15 cellular contexts compared by ENCODE assay signal in the genomic region with DNA sequence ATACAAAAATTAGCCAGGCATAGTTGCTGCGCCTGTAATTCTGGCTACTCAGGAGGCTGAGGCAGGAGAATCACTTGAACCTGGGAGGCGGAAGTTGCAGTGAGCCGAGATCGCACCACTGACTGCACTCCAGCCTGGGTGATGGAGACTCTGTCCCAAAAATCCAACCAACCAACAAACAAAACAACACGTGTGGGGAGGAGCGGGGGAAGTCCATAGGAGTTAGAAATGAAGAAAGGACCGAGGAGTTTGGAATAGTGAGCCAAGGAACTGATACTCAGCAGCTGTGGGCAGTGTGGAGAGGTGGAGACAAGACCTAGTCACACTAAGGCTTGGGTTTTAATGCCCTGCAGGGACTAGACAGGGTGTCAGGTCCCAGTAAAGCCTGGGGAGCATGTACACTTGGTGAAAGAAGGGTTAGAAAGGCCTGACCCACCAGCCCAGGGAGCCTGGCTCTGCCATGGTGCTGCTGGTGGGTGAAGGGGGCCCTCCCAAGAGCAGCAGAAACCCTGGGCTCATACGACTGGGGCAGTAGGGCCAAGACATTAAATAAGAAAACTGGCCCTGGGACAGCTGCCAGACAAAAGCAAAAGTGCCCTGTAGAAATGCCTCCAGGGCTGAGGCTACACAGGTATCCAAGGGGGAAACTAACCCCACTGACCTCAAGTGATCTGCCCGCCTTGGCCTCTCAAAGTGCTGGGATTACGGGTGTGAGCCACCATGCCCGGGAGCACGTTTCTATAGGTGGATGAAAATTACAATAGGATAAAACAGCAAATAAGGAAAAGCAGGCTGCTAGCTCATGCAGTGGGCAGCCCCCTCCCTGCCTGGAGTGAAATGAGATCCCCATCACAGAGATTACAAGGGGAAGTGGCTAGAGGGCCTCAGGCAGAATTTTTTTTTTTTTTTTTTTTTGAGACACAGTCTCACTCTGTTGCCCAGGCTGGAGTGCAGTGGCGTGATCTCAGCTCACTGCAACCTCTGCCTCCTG. TPM values are rescaled to one million over a fixed set of nuclear protein-coding genes. Genes with fewer than 3 reads are reported as not detected.
DNase-seq lines count a peak whose midpoint lies in the region; ATAC-seq and TF ChIP-seq lines count a peak whose summit lies in the region.
"Had no signal": no experiment of that assay in that cellular context is flagged by ENCODE, and none has a peak within 500 bp of the region (broad histone marks: within the 10 kb centered on the region; RNA-seq: fewer than 3 reads in every experiment).

No MANE protein-coding gene starts in this region.

- no peaks in the 10 kb centered on the region for H3K9me2 ChIP-seq in PC-3 (replicated peaks; ENCODE audit: low read length)

- H3K4me1 Mint-ChIP-seq in activated CD4-positive, alpha-beta memory T cell treated with anti-CD3 and anti-CD28 coated beads, Interleukin-2, amount 10 ng/mL, durations not matched to agents 7 days and 5 days: peaks cover 12% of the 10 kb centered on the region
- no peaks in the 10 kb centered on the region for H3K4me1 Mint-ChIP-seq in activated CD4-positive, alpha-beta memory T cell treated with anti-CD3 and anti-CD28 coated beads for 36 hours (ENCODE audit: low read depth)
- peaks cover 7% of the 10 kb centered on the region for H3K4me1 Mint-ChIP-seq in stimulated activated effector memory CD8-positive, alpha-beta T cell treated with anti-CD3 and anti-CD28 coated beads, Interleukin-12 subunit alpha, Interleukin-12 subunit beta, amount 100 ng/mL, for 72 hours
- H3K4me1 Mint-ChIP-seq in activated T-helper 2 cell treated with anti-CD3 and anti-CD28 coated beads, Interferon-gamma antibody, Interleukin-2, Interleukin-4, amounts not matched to agents 10 μg/mL and 5 μg/mL and 100 μg/mL, durations not matched to agents 14 hours and 24 hours and 36 hours (ENCODE audit: low read depth): peaks cover 6% of the 10 kb centered on the region

- H3K4me1 ChIP-seq in PC-3 (ENCODE audit: insufficient read depth, low read length): no peaks in the 10 kb centered on the region
- H3K4me1 ChIP-seq: A549 had no signal

- H3K4me3 Mint-ChIP-seq in activated CD4-positive, alpha-beta memory T cell treated with anti-CD3 and anti-CD28 coated beads, Interleukin-2, amount 10 ng/mL, durations not matched to agents 7 days and 5 days: no peak overlapping the region
- no peak overlapping the region for H3K4me3 Mint-ChIP-seq in activated CD4-positive, alpha-beta memory T cell treated with anti-CD3 and anti-CD28 coated beads for 36 hours
- no peak overlapping the region for H3K4me3 Mint-ChIP-seq in stimulated activated effector memory CD8-positive, alpha-beta T cell treated with anti-CD3 and anti-CD28 coated beads, Interleukin-12 subunit alpha, Interleukin-12 subunit beta, amount 100 ng/mL, for 72 hours
- no peak overlapping the region for H3K4me3 Mint-ChIP-seq in activated T-helper 2 cell treated with anti-CD3 and anti-CD28 coated beads, Interferon-gamma antibody, Interleukin-2, Interleukin-4, amounts not matched to agents 10 μg/mL and 5 μg/mL and 100 μg/mL, durations not matched to agents 14 hours and 24 hours and 36 hours (ENCODE audit: low read depth)

- no peaks in the 10 kb centered on the region for H4K20me1 ChIP-seq in PC-3 (ENCODE audit: low read length)

- peak overlapping the region; percentile 32 for H3K27ac Mint-ChIP-seq in activated CD4-positive, alpha-beta memory T cell treated with anti-CD3 and anti-CD28 coated beads, Interleukin-2, amount 10 ng/mL, durations not matched to agents 7 days and 5 days
- no peak overlapping the region for H3K27ac Mint-ChIP-seq in activated CD4-positive, alpha-beta memory T cell treated with anti-CD3 and anti-CD28 coated beads for 36 hours
- peak overlapping the region; percentile 81 for H3K27ac Mint-ChIP-seq in stimulated activated effector memory CD8-positive, alpha-beta T cell treated with anti-CD3 and anti-CD28 coated beads, Interleukin-12 subunit alpha, Interleukin-12 subunit beta, amount 100 ng/mL, for 72 hours
- no peak overlapping the region for H3K27ac Mint-ChIP-seq in activated T-helper 2 cell treated with anti-CD3 and anti-CD28 coated beads, Interferon-gamma antibody, Interleukin-2, Interleukin-4, amounts not matched to agents 10 μg/mL and 5 μg/mL and 100 μg/mL, durations not matched to agents 14 hours and 24 hours and 36 hours

- 0 out of 2 replicates have a peak, but pooled peaks have one; percentile 21 for ATAC-seq in PC-3
- no peak for ATAC-seq in stimulated activated effector memory CD8-positive, alpha-beta T cell treated with anti-CD3 and anti-CD28 coated beads, Interleukin-12 subunit alpha, Interleukin-12 subunit beta, amount 100 ng/mL, for 72 hours
- ATAC-seq: A549, mucosa of descending colon had no signal

- H3K4me3 ChIP-seq in PC-3 (ENCODE audit: low read length): no peak overlapping the region
- H3K4me3 ChIP-seq: A549, esophagus squamous epithelium, mucosa of descending colon, thoracic aorta had no signal

- H3K9me3 Mint-ChIP-seq in activated CD4-positive, alpha-beta memory T cell treated with anti-CD3 and anti-CD28 coated beads, Interleukin-2, amount 10 ng/mL, durations not matched to agents 7 days and 5 days: no peaks in the 10 kb centered on the region
- no peaks in the 10 kb centered on the region for H3K9me3 Mint-ChIP-seq in activated CD4-positive, alpha-beta memory T cell treated with anti-CD3 and anti-CD28 coated beads for 36 hours
- H3K9me3 Mint-ChIP-seq in stimulated activated effector memory CD8-positive, alpha-beta T cell treated with anti-CD3 and anti-CD28 coated beads, Interleukin-12 subunit alpha, Interleukin-12 subunit beta, amount 100 ng/mL, for 72 hours: no peaks in the 10 kb centered on the region
- H3K9me3 Mint-ChIP-seq in activated T-helper 2 cell treated with anti-CD3 and anti-CD28 coated beads, Interferon-gamma antibody, Interleukin-2, Interleukin-4, amounts not matched to agents 10 μg/mL and 5 μg/mL and 100 μg/mL, durations not matched to agents 14 hours and 24 hours and 36 hours: no peaks in the 10 kb centered on the region

- H3K27ac ChIP-seq in PC-3 (ENCODE audit: low read length) (no peak overlapping the region), cingulate gyrus (ENCODE audit: low read depth, low read length) (peak overlapping the region; percentile 39)
- H3K27ac ChIP-seq: A549, KMS-11 had no signal

- no peak overlapping the region for H3K4me2 ChIP-seq in PC-3 (ENCODE audit: low read length)
- H3K4me2 ChIP-seq: A549, KMS-11 had no signal

- H3K9me3 ChIP-seq in PC-3 (ENCODE audit: low read length): no peaks in the 10 kb centered on the region
- H3K9me3 ChIP-seq: A549, esophagus squamous epithelium, mucosa of descending colon, thoracic aorta had no signal

- no peaks in the 10 kb centered on the region for H3F3A ChIP-seq in PC-3 (ENCODE audit: low read length, unreplicated experiment)

- H3K79me2 ChIP-seq in PC-3 (ENCODE audit: low read length): no peaks in the 10 kb centered on the region

- DNase-seq in activated CD4-positive, alpha-beta memory T cell treated with anti-CD3 and anti-CD28 coated beads, Interleukin-2, amount 10 ng/mL, durations not matched to agents 7 days and 5 days: no peak
- no peak for DNase-seq in activated CD4-positive, alpha-beta memory T cell treated with anti-CD3 and anti-CD28 coated beads for 36 hours
- no peak for DNase-seq in PC-3
- no peak for DNase-seq in stimulated activated effector memory CD8-positive, alpha-beta T cell treated with anti-CD3 and anti-CD28 coated beads, Interleukin-12 subunit alpha, Interleukin-12 subunit beta, amount 100 ng/mL, for 72 hours (ENCODE audit: low spot score in 2 of 2)
- DNase-seq in NAMALWA (ENCODE audit: low spot score): no peak
- DNase-seq in activated T-helper 2 cell treated with anti-CD3 and anti-CD28 coated beads, Interferon-gamma antibody, Interleukin-2, Interleukin-4, amounts not matched to agents 10 μg/mL and 5 μg/mL and 100 μg/mL, durations not matched to agents 14 hours and 24 hours and 36 hours (ENCODE audit: low spot score): no peak
- DNase-seq in DMS79 treated with DMSO at 0.1 percent for 48 hours (lab: John Stamatoyannopoulos, UW): no peak
- DNase-seq: esophagus squamous epithelium, mucosa of descending colon, retina, T1000 had no signal

- intact Hi-C loops in activated CD4-positive, alpha-beta memory T cell treated with anti-CD3 and anti-CD28 coated beads for 36 hours (cut with micrococcal nuclease): no loop called here
- intact Hi-C loops in PC-3 (cut with micrococcal nuclease): no loop called here
- intact Hi-C loops in activated T-helper 2 cell treated with anti-CD3 and anti-CD28 coated beads, Interferon-gamma antibody, Interleukin-2, Interleukin-4, amounts not matched to agents 10 μg/mL and 5 μg/mL and 100 μg/mL, durations not matched to agents 14 hours and 24 hours and 36 hours (cut with micrococcal nuclease): no loop called here

- POLR2A ChIA-PET in activated CD4-positive, alpha-beta memory T cell treated with anti-CD3 and anti-CD28 coated beads, Interleukin-2, amount 10 ng/mL, durations not matched to agents 7 days and 5 days (lab: Charles Lee): no interaction called here
- POLR2A ChIA-PET in activated CD4-positive, alpha-beta memory T cell treated with anti-CD3 and anti-CD28 coated beads for 36 hours (lab: Charles Lee): no interaction called here
- POLR2A ChIA-PET in PC-3 (lab: Charles Lee; ENCODE audit: unreplicated experiment): no interaction called here

- H2AFZ ChIP-seq in PC-3 (ENCODE audit: low read length): no peak overlapping the region

- H3K36me3 ChIP-seq in PC-3 (ENCODE audit: low read depth, low read length): peaks cover 39% of the 10 kb centered on the region

- H3K9ac ChIP-seq in PC-3 (ENCODE audit: low read length): no peak overlapping the region
- H3K9ac ChIP-seq: KMS-11 had no signal

- H3K27me3 Mint-ChIP-seq in activated CD4-positive, alpha-beta memory T cell treated with anti-CD3 and anti-CD28 coated beads, Interleukin-2, amount 10 ng/mL, durations not matched to agents 7 days and 5 days: no peaks in the 10 kb centered on the region
- H3K27me3 Mint-ChIP-seq in activated CD4-positive, alpha-beta memory T cell treated with anti-CD3 and anti-CD28 coated beads for 36 hours: no peaks in the 10 kb centered on the region
- no peaks in the 10 kb centered on the region for H3K27me3 Mint-ChIP-seq in activated T-helper 2 cell treated with anti-CD3 and anti-CD28 coated beads, Interferon-gamma antibody, Interleukin-2, Interleukin-4, amounts not matched to agents 10 μg/mL and 5 μg/mL and 100 μg/mL, durations not matched to agents 14 hours and 24 hours and 36 hours (ENCODE audit: low read depth)

- H3K27me3 ChIP-seq in PC-3 (ENCODE audit: low read length): no peaks in the 10 kb centered on the region
- H3K27me3 ChIP-seq: esophagus squamous epithelium had no signal

- peaks cover 68% of the 10 kb centered on the region for H3K36me3 Mint-ChIP-seq in activated CD4-positive, alpha-beta memory T cell treated with anti-CD3 and anti-CD28 coated beads, Interleukin-2, amount 10 ng/mL, durations not matched to agents 7 days and 5 days (ENCODE audit: low read depth)
- peaks cover 30% of the 10 kb centered on the region for H3K36me3 Mint-ChIP-seq in activated CD4-positive, alpha-beta memory T cell treated with anti-CD3 and anti-CD28 coated beads for 36 hours
- H3K36me3 Mint-ChIP-seq in stimulated activated effector memory CD8-positive, alpha-beta T cell treated with anti-CD3 and anti-CD28 coated beads, Interleukin-12 subunit alpha, Interleukin-12 subunit beta, amount 100 ng/mL, for 72 hours: peaks cover 92% of the 10 kb centered on the region
- H3K36me3 Mint-ChIP-seq in activated T-helper 2 cell treated with anti-CD3 and anti-CD28 coated beads, Interferon-gamma antibody, Interleukin-2, Interleukin-4, amounts not matched to agents 10 μg/mL and 5 μg/mL and 100 μg/mL, durations not matched to agents 14 hours and 24 hours and 36 hours (ENCODE audit: low read depth): peaks cover 79% of the 10 kb centered on the region

- BruUV-seq in PC-3 (replicated peaks; lab: Mats Ljungman, UMichigan): no TSS peak

- TF ChIP-seq CTCF in PC-3 (conservative IDR thresholded peaks at IDR 0.05; ENCODE audit: low read depth, low read length): no peak

- CTCF ChIA-PET in activated CD4-positive, alpha-beta memory T cell treated with anti-CD3 and anti-CD28 coated beads, Interleukin-2, amount 10 ng/mL, durations not matched to agents 7 days and 5 days (lab: Charles Lee): no interaction called here
- CTCF ChIA-PET in activated CD4-positive, alpha-beta memory T cell treated with anti-CD3 and anti-CD28 coated beads for 36 hours (lab: Charles Lee): interaction anchor here (0.7 kb wide), 1 partner anchor 82 kb away, joined by 4 read pairs; no protein-coding TSS in a partner anchor
- CTCF ChIA-PET in PC-3 (lab: Charles Lee): no interaction called here

RNA-seq across cellular contexts. Expression of a gene that starts 58.0 kb away (rescaled TPM):
- under 1 TPM; 0.08 to 0.15 TPM for total RNA-seq in activated CD4-positive, alpha-beta memory T cell treated with anti-CD3 and anti-CD28 coated beads, Interleukin-2, amount 10 ng/mL, durations not matched to agents 7 days and 5 days
- total RNA-seq in activated CD4-positive, alpha-beta memory T cell treated with anti-CD3 and anti-CD28 coated beads for 36 hours: under 1 TPM; 0.50 to 0.61 TPM
- total RNA-seq in PC-3 (2014; rRNA removed): 0.04 TPM in 1 of 2 replicates, not detected in the other
- total RNA-seq in activated T-helper 2 cell treated with anti-CD3 and anti-CD28 coated beads, Interferon-gamma antibody, Interleukin-2, Interleukin-4, amounts not matched to agents 10 μg/mL and 5 μg/mL and 100 μg/mL, durations not matched to agents 14 hours and 24 hours and 36 hours: 0.30 and 0.34 TPM in 2 replicates

RNA-seq across cellular contexts. Expression of a gene that starts 58.1 kb away (rescaled TPM):
- total RNA-seq in activated CD4-positive, alpha-beta memory T cell treated with anti-CD3 and anti-CD28 coated beads, Interleukin-2, amount 10 ng/mL, durations not matched to agents 7 days and 5 days: 10 to 100 TPM; 54.2 to 60.0 TPM
- 10 to 100 TPM; 67.7 to 72.2 TPM for total RNA-seq in activated CD4-positive, alpha-beta memory T cell treated with anti-CD3 and anti-CD28 coated beads for 36 hours
- total RNA-seq in PC-3 (2014; rRNA removed): 82.0 and 95.9 TPM in 2 replicates
- total RNA-seq in activated T-helper 2 cell treated with anti-CD3 and anti-CD28 coated beads, Interferon-gamma antibody, Interleukin-2, Interleukin-4, amounts not matched to agents 10 μg/mL and 5 μg/mL and 100 μg/mL, durations not matched to agents 14 hours and 24 hours and 36 hours: 70.5 and 77.1 TPM in 2 replicates

Comparison
In these comparisons a context has a peak if more than half of its experiments do, and no peak if none do; other contexts are left out.
1. H3K27ac Mint-ChIP-seq: peak in activated CD4-positive, alpha-beta memory T cell treated with anti-CD3 and anti-CD28 coated beads, Interleukin-2, amount 10 ng/mL, durations not matched to agents 7 days and 5 days (single experiment) and stimulated activated effector memory CD8-positive, alpha-beta T cell treated with anti-CD3 and anti-CD28 coated beads, Interleukin-12 subunit alpha, Interleukin-12 subunit beta, amount 100 ng/mL, for 72 hours (single experiment); none in activated CD4-positive, alpha-beta memory T cell treated with anti-CD3 and anti-CD28 coated beads for 36 hours (single experiment) and activated T-helper 2 cell treated with anti-CD3 and anti-CD28 coated beads, Interferon-gamma antibody, Interleukin-2, Interleukin-4, amounts not matched to agents 10 μg/mL and 5 μg/mL and 100 μg/mL, durations not matched to agents 14 hours and 24 hours and 36 hours (single experiment).